8 cellular contexts compared by ENCODE assay signal in genomic region chr3:69051796-69052566, GRCh38. TPM values are rescaled to one million over a fixed set of nuclear protein-coding genes. Genes with fewer than 3 reads are reported as not detected.
DNase-seq lines count a peak whose midpoint lies in the region; ATAC-seq and TF ChIP-seq lines count a peak whose summit lies in the region.

Gene TMF1, minus strand, starts transcription at chr3:69052333. Its CDS starts 247 bp downstream, at chr3:69052086.

- H3K36me3 ChIP-seq in stomach = peaks cover 18 to 47% (median 46%) of the 10 kb centered on the region in 4 donors

- peak within 1 kb of the TSS; percentile 91 to 98 (median 98) for H3K27ac ChIP-seq in stomach

- H3K36me3 Mint-ChIP-seq in natural killer cell treated with Interleukin-12 subunit alpha and Interleukin-12 subunit beta and Interleukin-15 and Interleukin-18, amount 100 ng/mL, for 72 hours = peaks cover 17% of the 10 kb centered on the region

- in situ Hi-C loops in KBM-7 (cut with MboI; ENCODE audit: low pct_unique_long_range_greater_than_20kb, low sequenced_read_pairs) = no loop called here

- DNase-seq in COLO829 (ENCODE audit: low spot score) (peak; percentile 99), KBM-7 (peak; percentile 99), activated T-cell treated with anti-CD3 and anti-CD28 coated beads for 4 hours (peak; percentile 98), fibroblast of gingiva (ENCODE audit: low read depth) (peak; percentile 99), stomach (peak; percentile 99), MV-4-11 (lab: John Stamatoyannopoulos, UW) (no peak)
- DNase-seq in natural killer cell treated with Interleukin-12 subunit alpha and Interleukin-12 subunit beta and Interleukin-15 and Interleukin-18, amount 100 ng/mL, for 72 hours (ENCODE audit: low spot score) = peak; percentile 98

- no peaks in the 10 kb centered on the region for H3K9me3 ChIP-seq in stomach

- no peaks in the 10 kb centered on the region for H3K27me3 Mint-ChIP-seq in natural killer cell treated with Interleukin-12 subunit alpha and Interleukin-12 subunit beta and Interleukin-15 and Interleukin-18, amount 100 ng/mL, for 72 hours

- TF ChIP-seq POLR2A in stomach (IDR thresholded peaks at IDR 0.05) = peak in 2 of 4 donors; percentile 64 to 66

- peak within 1 kb of the TSS; percentile 81 to 94 (median 82) for H3K4me3 ChIP-seq in stomach

- no peaks in the 10 kb centered on the region for H3K9me3 Mint-ChIP-seq in natural killer cell treated with Interleukin-12 subunit alpha and Interleukin-12 subunit beta and Interleukin-15 and Interleukin-18, amount 100 ng/mL, for 72 hours

- intact Hi-C loops in stomach (cut with DNase I; ENCODE audit: low total_unique reads) = no loop called here

- H3K4me1 ChIP-seq in stomach = peaks cover 13 to 50% (median 37%) of the 10 kb centered on the region in 4 donors

- no peaks in the 10 kb centered on the region for H3K27me3 ChIP-seq in stomach

- TF ChIP-seq CTCF in stomach (IDR thresholded peaks at IDR 0.05) = no peak

- H3K4me1 Mint-ChIP-seq in natural killer cell treated with Interleukin-12 subunit alpha and Interleukin-12 subunit beta and Interleukin-15 and Interleukin-18, amount 100 ng/mL, for 72 hours (ENCODE audit: low read depth in 2 of 2) = peaks cover 33 to 40% of the 10 kb centered on the region in 2 donors

- ATAC-seq in GM21576 (IDR thresholded peaks at IDR 0.05; ENCODE audit: unreplicated experiment) = peak; percentile 98
- ATAC-seq in natural killer cell treated with Interleukin-12 subunit alpha and Interleukin-12 subunit beta and Interleukin-15 and Interleukin-18, amount 100 ng/mL, for 72 hours = peak; percentile 97 to 99

- H3K4me3 Mint-ChIP-seq in natural killer cell treated with Interleukin-12 subunit alpha and Interleukin-12 subunit beta and Interleukin-15 and Interleukin-18, amount 100 ng/mL, for 72 hours = peak within 1 kb of the TSS; percentile 89

- WGBS in stomach, 5 donors = 0 to 1% (median 0%) methylated on average over 28 to 50 of the region's 50 CpGs

- no peak for TF ChIP-seq EP300 in stomach (IDR thresholded peaks at IDR 0.05)

- peak within 1 kb of the TSS; percentile 96 to 99 for H3K27ac Mint-ChIP-seq in natural killer cell treated with Interleukin-12 subunit alpha and Interleukin-12 subunit beta and Interleukin-15 and Interleukin-18, amount 100 ng/mL, for 72 hours

RNA-seq across cellular contexts. Expression of gene TMF1, which starts in this region (rescaled TPM):
- 10 to 100 TPM; 42.2 to 43.7 TPM for total RNA-seq in natural killer cell treated with Interleukin-12 subunit alpha and Interleukin-12 subunit beta and Interleukin-15 and Interleukin-18, amount 100 ng/mL, for 72 hours
- total RNA-seq in stomach = 10 to 100 TPM; 12.2 to 53.8 (median 33.6) TPM
- polyA plus RNA-seq in stomach = 1 to 10 TPM; 6.0 to 7.5 (median 6.3) TPM
